1 cellular context compared by ENCODE assay signal in genomic region chr17:50412188-50412732, GRCh38.
TF ChIP-seq lines count a peak whose summit lies in the region.

No MANE protein-coding gene starts in this region.

TF ChIP-seq in K562, 482 proteins besides CTCF, POLR2A, EP300 and RAD21:
- no peak for TF ChIP-seq ZNF395 (CRISPR knock-in tag; IDR thresholded peaks at IDR 0.05)
- TF ChIP-seq DACH1 (IDR thresholded peaks at IDR 0.05; ENCODE audit: partially characterized antibody) = no peak
- no peak for TF ChIP-seq XRCC3 (IDR thresholded peaks at IDR 0.05)
- TF ChIP-seq ZNF511 (CRISPR knock-in tag; IDR thresholded peaks at IDR 0.05) = no peak
- TF ChIP-seq NFIC (IDR thresholded peaks at IDR 0.05) = peak; percentile 58
- no peak for TF ChIP-seq ZNF75A (CRISPR knock-in tag; IDR thresholded peaks at IDR 0.05)
- no peak for TF ChIP-seq ZNF444 (CRISPR knock-in tag; IDR thresholded peaks at IDR 0.05)
- no peak for TF ChIP-seq ZBTB12 (CRISPR knock-in tag; IDR thresholded peaks at IDR 0.05)
- peak; percentile 20 for TF ChIP-seq RBM25 (IDR thresholded peaks at IDR 0.05; ENCODE audit: low read depth, low read length, severe bottlenecking)
- TF ChIP-seq, protein P1, sequence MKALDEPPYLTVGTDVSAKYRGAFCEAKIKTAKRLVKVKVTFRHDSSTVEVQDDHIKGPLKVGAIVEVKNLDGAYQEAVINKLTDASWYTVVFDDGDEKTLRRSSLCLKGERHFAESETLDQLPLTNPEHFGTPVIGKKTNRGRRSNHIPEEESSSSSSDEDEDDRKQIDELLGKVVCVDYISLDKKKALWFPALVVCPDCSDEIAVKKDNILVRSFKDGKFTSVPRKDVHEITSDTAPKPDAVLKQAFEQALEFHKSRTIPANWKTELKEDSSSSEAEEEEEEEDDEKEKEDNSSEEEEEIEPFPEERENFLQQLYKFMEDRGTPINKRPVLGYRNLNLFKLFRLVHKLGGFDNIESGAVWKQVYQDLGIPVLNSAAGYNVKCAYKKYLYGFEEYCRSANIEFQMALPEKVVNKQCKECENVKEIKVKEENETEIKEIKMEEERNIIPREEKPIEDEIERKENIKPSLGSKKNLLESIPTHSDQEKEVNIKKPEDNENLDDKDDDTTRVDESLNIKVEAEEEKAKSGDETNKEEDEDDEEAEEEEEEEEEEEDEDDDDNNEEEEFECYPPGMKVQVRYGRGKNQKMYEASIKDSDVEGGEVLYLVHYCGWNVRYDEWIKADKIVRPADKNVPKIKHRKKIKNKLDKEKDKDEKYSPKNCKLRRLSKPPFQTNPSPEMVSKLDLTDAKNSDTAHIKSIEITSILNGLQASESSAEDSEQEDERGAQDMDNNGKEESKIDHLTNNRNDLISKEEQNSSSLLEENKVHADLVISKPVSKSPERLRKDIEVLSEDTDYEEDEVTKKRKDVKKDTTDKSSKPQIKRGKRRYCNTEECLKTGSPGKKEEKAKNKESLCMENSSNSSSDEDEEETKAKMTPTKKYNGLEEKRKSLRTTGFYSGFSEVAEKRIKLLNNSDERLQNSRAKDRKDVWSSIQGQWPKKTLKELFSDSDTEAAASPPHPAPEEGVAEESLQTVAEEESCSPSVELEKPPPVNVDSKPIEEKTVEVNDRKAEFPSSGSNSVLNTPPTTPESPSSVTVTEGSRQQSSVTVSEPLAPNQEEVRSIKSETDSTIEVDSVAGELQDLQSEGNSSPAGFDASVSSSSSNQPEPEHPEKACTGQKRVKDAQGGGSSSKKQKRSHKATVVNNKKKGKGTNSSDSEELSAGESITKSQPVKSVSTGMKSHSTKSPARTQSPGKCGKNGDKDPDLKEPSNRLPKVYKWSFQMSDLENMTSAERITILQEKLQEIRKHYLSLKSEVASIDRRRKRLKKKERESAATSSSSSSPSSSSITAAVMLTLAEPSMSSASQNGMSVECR (CRISPR knock-in tag; IDR thresholded peaks at IDR 0.05) = no peak
- no peak for TF ChIP-seq PHF20 (IDR thresholded peaks at IDR 0.05; ENCODE audit: partially characterized antibody)
